ENCODE assay signal across 7 cellular contexts in genomic region chr9:130579738-130580463, GRCh38. TPM values are rescaled to one million over a fixed set of nuclear protein-coding genes. Genes with fewer than 3 reads are reported as not detected.
DNase-seq lines count a peak whose midpoint lies in the region; ATAC-seq and TF ChIP-seq lines count a peak whose summit lies in the region.

No MANE protein-coding gene starts in this region.

- H3K36me3 ChIP-seq in left ventricle myocardium inferior = no peaks in the 10 kb centered on the region

- peaks cover 2% of the 10 kb centered on the region for H3K36me3 Mint-ChIP-seq in activated CD4-positive, alpha-beta memory T cell treated with anti-CD3 and anti-CD28 coated beads for 36 hours

- ATAC-seq in GM19324 (IDR thresholded peaks at IDR 0.05; ENCODE audit: low FRiP score, unreplicated experiment) (peak; percentile 35), HG03045 (IDR thresholded peaks at IDR 0.05; ENCODE audit: unreplicated experiment) (peak; percentile 12)

- peaks cover 40% of the 10 kb centered on the region for H3K4me1 Mint-ChIP-seq in activated CD4-positive, alpha-beta memory T cell treated with anti-CD3 and anti-CD28 coated beads for 36 hours (ENCODE audit: low read depth)

- peak overlapping the region; percentile 80 for H3K27ac Mint-ChIP-seq in activated CD4-positive, alpha-beta memory T cell treated with anti-CD3 and anti-CD28 coated beads for 36 hours

- intact Hi-C loops in activated CD4-positive, alpha-beta memory T cell treated with anti-CD3 and anti-CD28 coated beads for 36 hours (cut with micrococcal nuclease) = loop anchor here (5.0 kb wide), 2 partner anchors 102 to 338 kb away; no protein-coding TSS in a partner anchor
- intact Hi-C loops in left ventricle myocardium inferior (cut with micrococcal nuclease) = no loop called here

- H3K4me1 ChIP-seq in left ventricle myocardium inferior = peaks cover 77% of the 10 kb centered on the region

- POLR2A ChIA-PET in activated CD4-positive, alpha-beta memory T cell treated with anti-CD3 and anti-CD28 coated beads for 36 hours (lab: Charles Lee) = interaction anchor here (1.5 to 1.6 kb wide), 2 partner anchors 12 to 14 kb away, joined by 3 to 4 read pairs; no protein-coding TSS in a partner anchor

- peak overlapping the region; percentile 90 for H3K4me3 ChIP-seq in left ventricle myocardium inferior

- no peak for DNase-seq in activated CD4-positive, alpha-beta memory T cell treated with anti-CD3 and anti-CD28 coated beads for 36 hours
- DNase-seq in left ventricle myocardium inferior (no peak), retina (peak; percentile 6), epidermal melanocyte (ENCODE audit: insufficient read length, low spot score) (no peak), NCI-H187 treated with DMSO at 0.1 percent for 48 hours (lab: John Stamatoyannopoulos, UW) (no peak)

- CTCF ChIA-PET in activated CD4-positive, alpha-beta memory T cell treated with anti-CD3 and anti-CD28 coated beads for 36 hours (lab: Charles Lee) = interaction anchor here (0.6 kb wide), 2 partner anchors 11 to 364 kb away, joined by 4 to 5 read pairs; no protein-coding TSS in a partner anchor

- H3K9me3 Mint-ChIP-seq in activated CD4-positive, alpha-beta memory T cell treated with anti-CD3 and anti-CD28 coated beads for 36 hours = no peaks in the 10 kb centered on the region

- H3K27me3 ChIP-seq in left ventricle myocardium inferior (ENCODE audit: low read depth) = no peaks in the 10 kb centered on the region

- no peak for TF ChIP-seq CTCF in left ventricle myocardium inferior (IDR thresholded peaks at IDR 0.05; ENCODE audit: borderline replicate concordance)

- H3K4me3 Mint-ChIP-seq in activated CD4-positive, alpha-beta memory T cell treated with anti-CD3 and anti-CD28 coated beads for 36 hours = peak overlapping the region; percentile 85

- H3K27ac ChIP-seq in left ventricle myocardium inferior (replicated peaks) = peak overlapping the region; percentile 97

- H3K9me3 ChIP-seq in left ventricle myocardium inferior (replicated peaks) = no peaks in the 10 kb centered on the region

- no peaks in the 10 kb centered on the region for H3K27me3 Mint-ChIP-seq in activated CD4-positive, alpha-beta memory T cell treated with anti-CD3 and anti-CD28 coated beads for 36 hours

RNA-seq across cellular contexts. Expression of gene FUBP3, which starts 0.5 kb away (rescaled TPM):
- total RNA-seq in activated CD4-positive, alpha-beta memory T cell treated with anti-CD3 and anti-CD28 coated beads for 36 hours = 10 to 100 TPM; 31.8 to 37.5 TPM
- 22.6 TPM for total RNA-seq in left ventricle myocardium inferior
